14 cellular contexts compared by ENCODE assay signal in the genomic region with DNA sequence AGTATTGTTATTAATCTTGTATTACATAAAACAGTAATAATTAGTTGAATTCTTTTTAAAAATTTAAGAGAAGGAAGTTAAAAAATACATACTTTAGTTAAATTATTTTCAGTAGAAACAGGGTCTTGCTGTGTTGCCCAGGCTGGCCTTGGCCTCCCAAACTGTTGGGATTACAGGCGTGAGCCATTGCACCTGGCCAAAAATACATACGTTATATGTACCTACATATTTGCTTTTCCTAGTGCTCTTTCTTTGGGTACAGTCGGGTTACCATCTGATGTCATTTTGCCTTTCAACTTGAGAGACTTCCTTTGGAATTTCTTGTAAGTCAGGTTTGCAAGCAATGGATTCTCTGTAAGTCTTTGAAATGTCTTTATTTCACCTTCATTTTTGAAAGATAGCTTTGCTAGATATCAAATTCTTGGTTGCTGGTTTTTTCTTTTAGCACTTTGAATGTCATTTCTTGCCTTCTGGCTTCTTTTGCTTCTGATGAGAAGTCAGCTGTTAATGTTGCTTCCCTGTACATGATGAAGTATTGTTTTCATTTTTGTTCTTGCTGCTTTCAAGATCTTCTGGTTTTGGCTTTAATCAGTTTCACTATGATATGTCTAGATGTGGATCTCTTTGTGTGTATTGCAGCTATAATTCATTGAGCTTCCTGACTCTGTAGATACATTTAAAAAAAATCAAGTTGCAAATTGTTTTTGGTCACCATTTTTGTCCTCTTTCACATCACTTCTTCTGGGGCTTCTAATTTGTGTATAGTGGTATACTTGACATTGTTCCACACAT.
A peak's percentile ranks its signal among the peaks of the same experiment; 100 is the strongest.
DNase-seq lines count a peak whose midpoint lies in the region; ATAC-seq and TF ChIP-seq lines count a peak whose summit lies in the region.
"Had no signal": no experiment of that assay in that cellular context is flagged by ENCODE, and none has a peak within 500 bp of the region (broad histone marks: within the 10 kb centered on the region; RNA-seq: fewer than 3 reads in every experiment).

No MANE protein-coding gene starts in this region.

- peaks cover 2% of the 10 kb centered on the region for H3K36me3 Mint-ChIP-seq in activated naive CD4-positive, alpha-beta T cell treated with anti-CD3 and anti-CD28 coated beads for 36 hours (ENCODE audit: low read depth)
- H3K36me3 Mint-ChIP-seq in osteocyte (ENCODE audit: unreplicated experiment) = peaks cover 7% of the 10 kb centered on the region
- no peaks in the 10 kb centered on the region for H3K36me3 Mint-ChIP-seq in CD8-positive, alpha-beta T cell

- H3K27me3 Mint-ChIP-seq in activated naive CD4-positive, alpha-beta T cell treated with anti-CD3 and anti-CD28 coated beads for 36 hours (ENCODE audit: low read depth) = no peaks in the 10 kb centered on the region
- no peaks in the 10 kb centered on the region for H3K27me3 Mint-ChIP-seq in osteocyte (ENCODE audit: unreplicated experiment)
- H3K27me3 Mint-ChIP-seq in CD8-positive, alpha-beta T cell (ENCODE audit: low read depth) = no peaks in the 10 kb centered on the region

- no peaks in the 10 kb centered on the region for H3K36me3 ChIP-seq in CD8-positive, alpha-beta T cell (ENCODE audit: insufficient read depth, low read length)
- no peaks in the 10 kb centered on the region; the same call in 1 of the 2 replicates for H3K36me3 ChIP-seq in WERI-Rb-1
- H3K36me3 ChIP-seq: colonic mucosa, upper lobe of left lung had no signal

- no peak for DNase-seq in activated naive CD4-positive, alpha-beta T cell treated with anti-CD3 and anti-CD28 coated beads for 36 hours
- no peak for DNase-seq in activated naive CD4-positive, alpha-beta T cell treated with anti-CD3 and anti-CD28 coated beads, Interleukin-2, amount 50 U/mL, for 16 hours
- DNase-seq in osteocyte (ENCODE audit: extremely low spot score, unreplicated experiment) (no peak), WERI-Rb-1 (no peak)
- DNase-seq in CD8-positive, alpha-beta T cell = no peak
- DNase-seq: activated effector memory CD4-positive, alpha-beta T cell treated with Interleukin-2 at 50 U/mL for 16 hours; colonic mucosa; foreskin fibroblast; NCI-H2081; T-helper 9 cell; upper lobe of left lung had no signal

- H3K4me3 Mint-ChIP-seq in activated naive CD4-positive, alpha-beta T cell treated with anti-CD3 and anti-CD28 coated beads for 36 hours = no peak overlapping the region
- no peak overlapping the region for H3K4me3 Mint-ChIP-seq in osteocyte (ENCODE audit: unreplicated experiment)
- H3K4me3 Mint-ChIP-seq in CD8-positive, alpha-beta T cell = no peak overlapping the region

- H3K27ac Mint-ChIP-seq in activated naive CD4-positive, alpha-beta T cell treated with anti-CD3 and anti-CD28 coated beads for 36 hours = peak overlapping the region; percentile 78
- H3K27ac Mint-ChIP-seq in osteocyte (ENCODE audit: unreplicated experiment) = peak overlapping the region; percentile 1
- no peak overlapping the region for H3K27ac Mint-ChIP-seq in CD8-positive, alpha-beta T cell

- POLR2A ChIA-PET in CD8-positive, alpha-beta T cell (lab: Charles Lee) = no interaction called here

- peaks cover 5% of the 10 kb centered on the region for H3K9me3 Mint-ChIP-seq in activated naive CD4-positive, alpha-beta T cell treated with anti-CD3 and anti-CD28 coated beads for 36 hours
- peaks cover 4% of the 10 kb centered on the region for H3K9me3 Mint-ChIP-seq in osteocyte (ENCODE audit: unreplicated experiment)
- H3K9me3 Mint-ChIP-seq in CD8-positive, alpha-beta T cell = no peaks in the 10 kb centered on the region

- H3K4me3 ChIP-seq in CD8-positive, alpha-beta T cell (ENCODE audit: low read depth, low read length) = no peak overlapping the region
- H3K4me3 ChIP-seq in WERI-Rb-1 (ENCODE audit: low read depth, low read length) = no peak overlapping the region
- H3K4me3 ChIP-seq: colonic mucosa, upper lobe of left lung had no signal

- CTCF ChIA-PET in activated naive CD4-positive, alpha-beta T cell treated with anti-CD3 and anti-CD28 coated beads for 36 hours (lab: Charles Lee) = interaction anchor here (1.0 to 1.1 kb wide), 2 partner anchors 112 to 387 kb away, joined by 3 to 4 read pairs; no protein-coding TSS in a partner anchor
- CTCF ChIA-PET in CD8-positive, alpha-beta T cell (lab: Charles Lee) = interaction anchor here (1.1 kb wide), 1 partner anchor 10 kb away, joined by 3 read pairs; no protein-coding TSS in a partner anchor

- no peak for TF ChIP-seq POLR2A in GM18505 (IDR thresholded peaks at IDR 0.05; ENCODE audit: borderline replicate concordance, extremely low read depth, insufficient read depth, insufficient read length)

- ATAC-seq in GM21576 (IDR thresholded peaks at IDR 0.05; ENCODE audit: unreplicated experiment) (peak; percentile 84), HG03354 (IDR thresholded peaks at IDR 0.05; ENCODE audit: poor library complexity, severe bottlenecking, unreplicated experiment) (peak; percentile 80), GM18505 (IDR thresholded peaks at IDR 0.05; ENCODE audit: unreplicated experiment) (no peak)
- no peak for ATAC-seq in CD8-positive, alpha-beta T cell

- H3K4me1 Mint-ChIP-seq in activated naive CD4-positive, alpha-beta T cell treated with anti-CD3 and anti-CD28 coated beads for 36 hours (ENCODE audit: low read depth) = peaks cover 22% of the 10 kb centered on the region
- peaks cover 2% of the 10 kb centered on the region for H3K4me1 Mint-ChIP-seq in osteocyte (ENCODE audit: unreplicated experiment)
- H3K4me1 Mint-ChIP-seq in CD8-positive, alpha-beta T cell (ENCODE audit: low read depth) = no peaks in the 10 kb centered on the region

- H3K27ac ChIP-seq in CD8-positive, alpha-beta T cell (ENCODE audit: low read depth, low read length) = no peak overlapping the region
- H3K27ac ChIP-seq in WERI-Rb-1 = no peak overlapping the region
- H3K27ac ChIP-seq: colonic mucosa, upper lobe of left lung had no signal

- no peaks in the 10 kb centered on the region for H3K4me1 ChIP-seq in CD8-positive, alpha-beta T cell (ENCODE audit: insufficient read depth, low read length)
- H3K4me1 ChIP-seq: colonic mucosa, upper lobe of left lung had no signal

- intact Hi-C loops in activated naive CD4-positive, alpha-beta T cell treated with anti-CD3 and anti-CD28 coated beads for 36 hours (cut with micrococcal nuclease) = loop anchor here (1.0 to 5.0 kb wide), 3 partner anchors 84 to 291 kb away; a partner anchor contains a TSS
- intact Hi-C loops in CD8-positive, alpha-beta T cell (cut with DNase I, micrococcal nuclease) = no loop called here

- TF ChIP-seq CTCF in osteocyte (IDR thresholded peaks at IDR 0.05) (no peak), WERI-Rb-1 (IDR thresholded peaks at IDR 0.05; ENCODE audit: low read depth, low read length) (no peak)
- TF ChIP-seq CTCF in CD8-positive, alpha-beta T cell (IDR thresholded peaks at IDR 0.05) = no peak

- no peaks in the 10 kb centered on the region for H3K9me3 ChIP-seq in CD8-positive, alpha-beta T cell (ENCODE audit: low read length)
- peaks cover 6% of the 10 kb centered on the region for H3K9me3 ChIP-seq in WERI-Rb-1 (ENCODE audit: severe bottlenecking)
- H3K9me3 ChIP-seq: colonic mucosa, upper lobe of left lung had no signal

- H3K27me3 ChIP-seq in CD8-positive, alpha-beta T cell (ENCODE audit: insufficient read depth, low read length) = no peaks in the 10 kb centered on the region
- H3K27me3 ChIP-seq in WERI-Rb-1 (ENCODE audit: insufficient read depth, low read depth, severe bottlenecking) = no peaks in the 10 kb centered on the region
- H3K27me3 ChIP-seq: colonic mucosa, upper lobe of left lung had no signal

Comparison
In these comparisons a context has a peak if more than half of its experiments do, and no peak if none do; other contexts are left out.
1. ATAC-seq: peak in GM21576 (single experiment) and HG03354 (single experiment); none in CD8-positive, alpha-beta T cell (single experiment) and GM18505 (single experiment).